Comparison of ENCODE assay signal across 3 cellular contexts in the genomic region with DNA sequence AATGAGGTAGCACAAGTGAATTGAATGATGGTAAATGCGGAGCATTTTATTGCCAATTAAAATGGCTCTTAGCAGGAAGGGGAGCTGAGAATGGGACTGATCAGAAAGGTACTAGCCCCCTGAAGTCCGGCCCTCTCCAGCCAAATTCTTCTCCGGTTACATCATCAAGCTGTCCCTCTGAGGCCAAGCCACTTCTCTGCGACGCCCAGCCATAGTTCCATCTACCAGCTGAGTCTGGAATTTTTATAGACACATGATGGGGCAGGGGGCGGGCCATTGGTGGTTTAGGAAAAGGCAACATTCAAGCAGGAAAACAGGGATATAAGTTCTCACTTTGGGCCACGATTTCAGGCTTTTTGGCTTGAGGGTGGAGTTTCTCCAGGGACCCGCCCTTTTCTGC.
TF ChIP-seq lines count a peak whose summit lies in the region.

No MANE protein-coding gene starts in this region.

TF ChIP-seq in HCT116, 20 proteins besides CTCF, POLR2A, EP300 and RAD21:
- TF ChIP-seq ZNF274 (IDR thresholded peaks at IDR 0.05; ENCODE audit: low read depth, low read length) (no peak), SP1 (IDR thresholded peaks at IDR 0.05; ENCODE audit: low read depth) (no peak), ZFX (IDR thresholded peaks at IDR 0.05) (no peak), SRF (IDR thresholded peaks at IDR 0.05; ENCODE audit: low read depth) (no peak), EZH2phosphoT487 (IDR thresholded peaks at IDR 0.05; ENCODE audit: borderline replicate concordance) (no peak), CEBPB (IDR thresholded peaks at IDR 0.05; ENCODE audit: low read depth) (no peak), SIN3A (IDR thresholded peaks at IDR 0.05; ENCODE audit: low read depth) (no peak), ELF1 (IDR thresholded peaks at IDR 0.05; ENCODE audit: borderline replicate concordance, low read depth) (no peak), FOSL1 (IDR thresholded peaks at IDR 0.05; ENCODE audit: low read depth) (no peak)

TF ChIP-seq in WTC11, 78 proteins besides CTCF, POLR2A, EP300 and RAD21 (continues in another document):
- TF ChIP-seq SOX15 (CRISPR knock-in tag; IDR thresholded peaks at IDR 0.05) (no peak), GRHL2 (CRISPR knock-in tag; IDR thresholded peaks at IDR 0.05; ENCODE audit: insufficient replicate concordance, severe bottlenecking) (no peak), NR3C1 (CRISPR knock-in tag; conservative IDR thresholded peaks at IDR 0.05; ENCODE audit: low read depth) (no peak), JAZF1 (CRISPR knock-in tag; IDR thresholded peaks at IDR 0.05) (no peak), PREB (CRISPR knock-in tag; IDR thresholded peaks at IDR 0.05; ENCODE audit: borderline replicate concordance) (no peak), ZNF219 (CRISPR knock-in tag; IDR thresholded peaks at IDR 0.05; ENCODE audit: borderline replicate concordance) (no peak), TEAD4 (CRISPR knock-in tag; IDR thresholded peaks at IDR 0.05) (no peak), RELA (CRISPR knock-in tag; IDR thresholded peaks at IDR 0.05; ENCODE audit: borderline replicate concordance) (no peak), FOXP1 (CRISPR knock-in tag; IDR thresholded peaks at IDR 0.05; ENCODE audit: borderline replicate concordance) (no peak), OVOL2 (CRISPR knock-in tag; IDR thresholded peaks at IDR 0.05; ENCODE audit: borderline replicate concordance) (no peak), ZMAT4 (CRISPR knock-in tag; IDR thresholded peaks at IDR 0.05) (no peak), ZNF396 (CRISPR knock-in tag; IDR thresholded peaks at IDR 0.05; ENCODE audit: borderline replicate concordance) (no peak), TEAD1 (CRISPR knock-in tag; IDR thresholded peaks at IDR 0.05) (no peak), FOXJ3 (CRISPR knock-in tag; IDR thresholded peaks at IDR 0.05; ENCODE audit: borderline replicate concordance) (no peak)
- TF ChIP-seq, protein P1, sequence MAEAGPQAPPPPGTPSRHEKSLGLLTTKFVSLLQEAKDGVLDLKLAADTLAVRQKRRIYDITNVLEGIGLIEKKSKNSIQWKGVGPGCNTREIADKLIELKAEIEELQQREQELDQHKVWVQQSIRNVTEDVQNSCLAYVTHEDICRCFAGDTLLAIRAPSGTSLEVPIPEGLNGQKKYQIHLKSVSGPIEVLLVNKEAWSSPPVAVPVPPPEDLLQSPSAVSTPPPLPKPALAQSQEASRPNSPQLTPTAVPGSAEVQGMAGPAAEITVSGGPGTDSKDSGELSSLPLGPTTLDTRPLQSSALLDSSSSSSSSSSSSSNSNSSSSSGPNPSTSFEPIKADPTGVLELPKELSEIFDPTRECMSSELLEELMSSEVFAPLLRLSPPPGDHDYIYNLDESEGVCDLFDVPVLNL (CRISPR knock-in tag; IDR thresholded peaks at IDR 0.05; ENCODE audit: borderline replicate concordance, low read depth), result no peak
- TF ChIP-seq, protein P2, sequence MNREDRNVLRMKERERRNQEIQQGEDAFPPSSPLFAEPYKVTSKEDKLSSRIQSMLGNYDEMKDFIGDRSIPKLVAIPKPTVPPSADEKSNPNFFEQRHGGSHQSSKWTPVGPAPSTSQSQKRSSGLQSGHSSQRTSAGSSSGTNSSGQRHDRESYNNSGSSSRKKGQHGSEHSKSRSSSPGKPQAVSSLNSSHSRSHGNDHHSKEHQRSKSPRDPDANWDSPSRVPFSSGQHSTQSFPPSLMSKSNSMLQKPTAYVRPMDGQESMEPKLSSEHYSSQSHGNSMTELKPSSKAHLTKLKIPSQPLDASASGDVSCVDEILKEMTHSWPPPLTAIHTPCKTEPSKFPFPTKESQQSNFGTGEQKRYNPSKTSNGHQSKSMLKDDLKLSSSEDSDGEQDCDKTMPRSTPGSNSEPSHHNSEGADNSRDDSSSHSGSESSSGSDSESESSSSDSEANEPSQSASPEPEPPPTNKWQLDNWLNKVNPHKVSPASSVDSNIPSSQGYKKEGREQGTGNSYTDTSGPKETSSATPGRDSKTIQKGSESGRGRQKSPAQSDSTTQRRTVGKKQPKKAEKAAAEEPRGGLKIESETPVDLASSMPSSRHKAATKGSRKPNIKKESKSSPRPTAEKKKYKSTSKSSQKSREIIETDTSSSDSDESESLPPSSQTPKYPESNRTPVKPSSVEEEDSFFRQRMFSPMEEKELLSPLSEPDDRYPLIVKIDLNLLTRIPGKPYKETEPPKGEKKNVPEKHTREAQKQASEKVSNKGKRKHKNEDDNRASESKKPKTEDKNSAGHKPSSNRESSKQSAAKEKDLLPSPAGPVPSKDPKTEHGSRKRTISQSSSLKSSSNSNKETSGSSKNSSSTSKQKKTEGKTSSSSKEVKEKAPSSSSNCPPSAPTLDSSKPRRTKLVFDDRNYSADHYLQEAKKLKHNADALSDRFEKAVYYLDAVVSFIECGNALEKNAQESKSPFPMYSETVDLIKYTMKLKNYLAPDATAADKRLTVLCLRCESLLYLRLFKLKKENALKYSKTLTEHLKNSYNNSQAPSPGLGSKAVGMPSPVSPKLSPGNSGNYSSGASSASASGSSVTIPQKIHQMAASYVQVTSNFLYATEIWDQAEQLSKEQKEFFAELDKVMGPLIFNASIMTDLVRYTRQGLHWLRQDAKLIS (CRISPR knock-in tag; IDR thresholded peaks at IDR 0.05; ENCODE audit: borderline replicate concordance), result no peak
- TF ChIP-seq, protein P3, sequence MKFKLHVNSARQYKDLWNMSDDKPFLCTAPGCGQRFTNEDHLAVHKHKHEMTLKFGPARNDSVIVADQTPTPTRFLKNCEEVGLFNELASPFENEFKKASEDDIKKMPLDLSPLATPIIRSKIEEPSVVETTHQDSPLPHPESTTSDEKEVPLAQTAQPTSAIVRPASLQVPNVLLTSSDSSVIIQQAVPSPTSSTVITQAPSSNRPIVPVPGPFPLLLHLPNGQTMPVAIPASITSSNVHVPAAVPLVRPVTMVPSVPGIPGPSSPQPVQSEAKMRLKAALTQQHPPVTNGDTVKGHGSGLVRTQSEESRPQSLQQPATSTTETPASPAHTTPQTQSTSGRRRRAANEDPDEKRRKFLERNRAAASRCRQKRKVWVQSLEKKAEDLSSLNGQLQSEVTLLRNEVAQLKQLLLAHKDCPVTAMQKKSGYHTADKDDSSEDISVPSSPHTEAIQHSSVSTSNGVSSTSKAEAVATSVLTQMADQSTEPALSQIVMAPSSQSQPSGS (CRISPR knock-in tag; IDR thresholded peaks at IDR 0.05; ENCODE audit: borderline replicate concordance, low read depth), result no peak
- TF ChIP-seq, protein P4, sequence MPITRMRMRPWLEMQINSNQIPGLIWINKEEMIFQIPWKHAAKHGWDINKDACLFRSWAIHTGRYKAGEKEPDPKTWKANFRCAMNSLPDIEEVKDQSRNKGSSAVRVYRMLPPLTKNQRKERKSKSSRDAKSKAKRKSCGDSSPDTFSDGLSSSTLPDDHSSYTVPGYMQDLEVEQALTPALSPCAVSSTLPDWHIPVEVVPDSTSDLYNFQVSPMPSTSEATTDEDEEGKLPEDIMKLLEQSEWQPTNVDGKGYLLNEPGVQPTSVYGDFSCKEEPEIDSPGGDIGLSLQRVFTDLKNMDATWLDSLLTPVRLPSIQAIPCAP (CRISPR knock-in tag; IDR thresholded peaks at IDR 0.05), result no peak

TF ChIP-seq in HepG2, 621 proteins besides CTCF, POLR2A, EP300 and RAD21:
- TF ChIP-seq, protein P5, sequence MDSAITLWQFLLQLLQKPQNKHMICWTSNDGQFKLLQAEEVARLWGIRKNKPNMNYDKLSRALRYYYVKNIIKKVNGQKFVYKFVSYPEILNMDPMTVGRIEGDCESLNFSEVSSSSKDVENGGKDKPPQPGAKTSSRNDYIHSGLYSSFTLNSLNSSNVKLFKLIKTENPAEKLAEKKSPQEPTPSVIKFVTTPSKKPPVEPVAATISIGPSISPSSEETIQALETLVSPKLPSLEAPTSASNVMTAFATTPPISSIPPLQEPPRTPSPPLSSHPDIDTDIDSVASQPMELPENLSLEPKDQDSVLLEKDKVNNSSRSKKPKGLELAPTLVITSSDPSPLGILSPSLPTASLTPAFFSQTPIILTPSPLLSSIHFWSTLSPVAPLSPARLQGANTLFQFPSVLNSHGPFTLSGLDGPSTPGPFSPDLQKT (CRISPR knock-in tag; IDR thresholded peaks at IDR 0.05; ENCODE audit: borderline replicate concordance), result no peak
- TF ChIP-seq CHCHD3 (CRISPR knock-in tag; IDR thresholded peaks at IDR 0.05) (no peak), ZNF790 (CRISPR knock-in tag; IDR thresholded peaks at IDR 0.05; ENCODE audit: borderline replicate concordance) (no peak), HNRNPL (IDR thresholded peaks at IDR 0.05; ENCODE audit: low read depth, low read length) (no peak), EZH2 (conservative IDR thresholded peaks at IDR 0.05; ENCODE audit: low read depth, low read length) (no peak), MED13 (CRISPR knock-in tag; IDR thresholded peaks at IDR 0.05) (no peak), RBM39 (IDR thresholded peaks at IDR 0.05; ENCODE audit: low read depth, low read length, poor library complexity, severe bottlenecking) (no peak), CBX1 (IDR thresholded peaks at IDR 0.05; ENCODE audit: low read depth) (no peak), NONO (IDR thresholded peaks at IDR 0.05) (no peak), NONO (CRISPR knock-in tag; conservative IDR thresholded peaks at IDR 0.05) (no peak), SRSF9 (IDR thresholded peaks at IDR 0.05; ENCODE audit: borderline replicate concordance, insufficient read depth, low read depth, low read length, poor library complexity, severe bottlenecking) (no peak), ZNF263 (CRISPR knock-in tag; IDR thresholded peaks at IDR 0.05) (no peak)
